ENCODE assay signal across 1 cellular context in genomic region chr5:72604111-72604792, GRCh38.
TF ChIP-seq lines count a peak whose summit lies in the region.

No MANE protein-coding gene starts in this region.

TF ChIP-seq in GM23338, 12 proteins besides CTCF, POLR2A, EP300 and RAD21 (continued from another document):
- TF ChIP-seq ZNF462 (CRISPR knock-in tag; IDR thresholded peaks at IDR 0.05), result no peak
- no peak for TF ChIP-seq ETS1 (IDR thresholded peaks at IDR 0.05)
- no peak for TF ChIP-seq EZH2phosphoT487 (IDR thresholded peaks at IDR 0.05; ENCODE audit: unreplicated experiment)
- TF ChIP-seq POLR2AphosphoS5 (IDR thresholded peaks at IDR 0.05; ENCODE audit: low read depth), result no peak
- TF ChIP-seq JUNB (IDR thresholded peaks at IDR 0.05; ENCODE audit: unreplicated experiment), result no peak
- TF ChIP-seq NANOG (IDR thresholded peaks at IDR 0.05; ENCODE audit: borderline replicate concordance), result no peak
- no peak for TF ChIP-seq ZNF114 (CRISPR knock-in tag; IDR thresholded peaks at IDR 0.05)
- no peak for TF ChIP-seq REST (IDR thresholded peaks at IDR 0.05; ENCODE audit: unreplicated experiment)
- no peak for TF ChIP-seq ZNF331 (CRISPR knock-in tag; IDR thresholded peaks at IDR 0.05; ENCODE audit: low read depth)
- no peak for TF ChIP-seq STAT1 (IDR thresholded peaks at IDR 0.05; ENCODE audit: unreplicated experiment)
- TF ChIP-seq EZH2 (IDR thresholded peaks at IDR 0.05; ENCODE audit: low read depth, unreplicated experiment), result no peak
